Comparison of ENCODE assay signal across 9 cellular contexts in the genomic region with DNA sequence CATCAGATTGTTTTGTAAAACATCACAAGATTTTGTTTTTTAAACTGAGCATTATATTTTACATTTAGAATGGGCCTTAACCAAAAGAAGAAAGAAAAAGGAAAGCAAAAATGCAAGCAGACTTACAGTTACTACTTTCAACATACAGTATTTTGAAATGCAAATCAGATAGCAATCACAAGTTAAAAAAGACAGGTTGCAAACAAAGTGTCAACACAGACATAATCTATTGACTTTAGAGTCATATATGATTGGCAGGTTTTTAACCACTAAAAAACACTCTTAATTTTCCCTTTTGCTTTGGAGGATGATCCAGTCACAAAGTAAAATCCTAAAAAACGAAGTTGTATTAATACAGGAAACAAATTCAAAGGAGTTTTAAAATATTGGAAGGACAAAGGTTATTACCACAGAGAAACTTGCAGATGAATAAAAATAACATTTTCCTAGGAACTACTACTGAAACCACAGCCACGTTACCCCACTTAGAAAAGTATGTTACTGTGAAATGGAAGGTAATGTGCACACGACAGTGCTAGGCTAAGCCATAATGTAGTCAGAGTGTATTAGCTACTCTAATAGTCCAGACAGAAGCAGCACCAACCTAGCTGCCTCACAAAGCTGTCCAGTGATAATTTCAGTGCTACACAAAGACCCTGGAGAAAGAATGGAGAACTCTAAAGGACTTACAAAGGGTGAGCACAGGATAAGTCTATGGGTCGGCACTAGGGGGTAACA. TPM values are rescaled to one million over a fixed set of nuclear protein-coding genes. Genes with fewer than 3 reads are reported as not detected.
A peak's percentile ranks its signal among the peaks of the same experiment; 100 is the strongest.
DNase-seq lines count a peak whose midpoint lies in the region; ATAC-seq, FAIRE-seq and TF ChIP-seq lines count a peak whose summit lies in the region.
"Had no signal": no experiment of that assay in that cellular context is flagged by ENCODE, and none has a peak within 500 bp of the region (broad histone marks: within the 10 kb centered on the region; RNA-seq: fewer than 3 reads in every experiment).

No MANE protein-coding gene starts in this region.

- H3K4me1 ChIP-seq in cardiac muscle cell (ENCODE audit: low read depth) = no peaks in the 10 kb centered on the region
- peaks cover 45% of the 10 kb centered on the region for H3K4me1 ChIP-seq in left ventricle myocardium inferior
- peaks cover 15% of the 10 kb centered on the region for H3K4me1 ChIP-seq in GM12878 (ENCODE audit: control insufficient read depth, insufficient read depth, low read length)
- H3K4me1 ChIP-seq in stomach = peaks cover 0 to 49% (median 23%) of the 10 kb centered on the region in 4 donors
- H3K4me1 ChIP-seq in BE2C = no peaks in the 10 kb centered on the region
- H3K4me1 ChIP-seq in PC-3 (ENCODE audit: insufficient read depth, low read length) = no peaks in the 10 kb centered on the region

- RAD21 ChIA-PET in GM12878 (lab: Charles Lee; ENCODE audit: unreplicated experiment) = interaction anchor here (0.6 to 2.1 kb wide), 7 partner anchors 14 to 250 kb away, joined by 3 to 9 read pairs (median 3); no protein-coding TSS in a partner anchor

- DNase-seq in cardiac muscle cell (ENCODE audit: low read depth in 1 of 2, low spot score in 1 of 2) = no peak
- DNase-seq in left ventricle myocardium inferior = no peak
- DNase-seq in GM12878 (ENCODE audit: low read depth, low spot score) = no peak
- DNase-seq in stimulated activated naive CD8-positive, alpha-beta T cell treated with anti-CD3 and anti-CD28 coated beads, Interleukin-15, amount 100 ng/mL, for 72 hours = no peak
- DNase-seq in stomach = no peak
- DNase-seq in BE2C = no peak
- DNase-seq in PC-3 = no peak
- DNase-seq: cerebellar nuclear complex had no signal

- SMC1A ChIA-PET in GM12878 (lab: Charles Lee; ENCODE audit: uncharacterized antibody, unreplicated experiment) = interaction anchor here (0.7 to 2.3 kb wide), 9 partner anchors 9 to 146 kb away, joined by 3 to 11 read pairs (median 4); partner anchors contain the start of gene DARS1

- TF ChIP-seq POLR2A in GM12878 (IDR thresholded peaks at IDR 0.05; ENCODE audit: low read depth, low read length) (no peak), stomach (IDR thresholded peaks at IDR 0.05) (no peak)

- peak; percentile 10 to 41; a peak in 1 of 4 replicates for TF ChIP-seq EP300 in GM12878 (IDR thresholded peaks at IDR 0.05; ENCODE audit: borderline replicate concordance in 1 of 2, control insufficient read depth in 1 of 2, low read depth in 2 of 2, low read length in 2 of 2)
- TF ChIP-seq EP300 in stomach (IDR thresholded peaks at IDR 0.05) = no peak

- H3K4me1 Mint-ChIP-seq in stimulated activated naive CD8-positive, alpha-beta T cell treated with anti-CD3 and anti-CD28 coated beads, Interleukin-15, amount 100 ng/mL, for 72 hours = peaks cover 58% of the 10 kb centered on the region

- in situ Hi-C loops in GM12878 (cut with MboI) = no loop called here

- H3K4me2 ChIP-seq in GM12878 (ENCODE audit: control insufficient read depth, insufficient read depth) = peak overlapping the region; percentile 50
- no peak overlapping the region for H3K4me2 ChIP-seq in PC-3 (ENCODE audit: low read length)

- H3K27me3 ChIP-seq in cardiac muscle cell = no peaks in the 10 kb centered on the region
- H3K27me3 ChIP-seq in left ventricle myocardium inferior (ENCODE audit: low read depth) = no peaks in the 10 kb centered on the region
- no peaks in the 10 kb centered on the region for H3K27me3 ChIP-seq in GM12878 (replicated peaks in 1 of 2; ENCODE audit: control insufficient read depth in 2 of 2, insufficient read depth in 2 of 2, low read length in 1 of 2)
- no peaks in the 10 kb centered on the region for H3K27me3 ChIP-seq in stomach
- no peaks in the 10 kb centered on the region for H3K27me3 ChIP-seq in BE2C
- H3K27me3 ChIP-seq in PC-3 (ENCODE audit: low read length) = no peaks in the 10 kb centered on the region

- H2AFZ ChIP-seq in GM12878 (ENCODE audit: control insufficient read depth, low read depth, low read length) (no peak overlapping the region), PC-3 (ENCODE audit: low read length) (no peak overlapping the region)

- POLR2A ChIA-PET in GM12878 (lab: Charles Lee) = interaction anchor here (0.7 to 1.2 kb wide), 4 partner anchors 13 to 121 kb away, joined by 3 to 5 read pairs (median 3); no protein-coding TSS in a partner anchor
- POLR2A ChIA-PET in PC-3 (lab: Charles Lee; ENCODE audit: unreplicated experiment) = no interaction called here

- no TSS peak for BruUV-seq in GM12878 (replicated peaks; lab: Mats Ljungman, UMichigan)
- BruUV-seq in PC-3 (replicated peaks; lab: Mats Ljungman, UMichigan) = no TSS peak

- H4K20me1 ChIP-seq in GM12878 (ENCODE audit: control insufficient read depth, insufficient read depth) (no peaks in the 10 kb centered on the region), PC-3 (ENCODE audit: low read length) (no peaks in the 10 kb centered on the region)

- intact Hi-C loops in left ventricle myocardium inferior (cut with micrococcal nuclease) = no loop called here
- intact Hi-C loops in GM12878 (cut with micrococcal nuclease; ENCODE audit: unreplicated experiment) = no loop called here
- intact Hi-C loops in stomach (cut with DNase I; ENCODE audit: low total_unique reads) = no loop called here
- intact Hi-C loops in PC-3 (cut with micrococcal nuclease) = no loop called here

- H3K9me2 ChIP-seq in PC-3 (replicated peaks; ENCODE audit: low read length) = no peaks in the 10 kb centered on the region

- peak overlapping the region in 1 of 2 donors; percentile 14 for H3K27ac Mint-ChIP-seq in stimulated activated naive CD8-positive, alpha-beta T cell treated with anti-CD3 and anti-CD28 coated beads, Interleukin-15, amount 100 ng/mL, for 72 hours

- 43% methylated on average over 4 of the region's 4 CpGs for whole genome bisulfite sequencing in GM12878 (ENCODE audit: insufficient coverage, insufficient replicate concordance, low lambda C conversion rate, missing lambda C conversion rate)
- 64 to 78% (median 69%) methylated on average over 4 of the region's 4 CpGs for WGBS in stomach, 5 donors

- H3K9ac ChIP-seq in GM12878 (ENCODE audit: control insufficient read depth, insufficient read depth, low read length) = no peak overlapping the region; the same call in 1 of the 2 replicates
- no peak overlapping the region for H3K9ac ChIP-seq in PC-3 (ENCODE audit: low read length)

- no peak for TF ChIP-seq RAD21 in GM12878 (IDR thresholded peaks at IDR 0.05; ENCODE audit: insufficient read depth, low read depth, low read length)

- H3K4me3 ChIP-seq in cardiac muscle cell (no peak overlapping the region), left ventricle myocardium inferior (no peak overlapping the region), GM12878 (no peak overlapping the region), stomach (no peak overlapping the region), BE2C (ENCODE audit: low read depth, low read length) (no peak overlapping the region), PC-3 (ENCODE audit: low read length) (no peak overlapping the region)

- TF ChIP-seq CTCF in cardiac muscle cell (IDR thresholded peaks at IDR 0.05; ENCODE audit: low read depth, low read length) = no peak
- no peak for TF ChIP-seq CTCF in left ventricle myocardium inferior (IDR thresholded peaks at IDR 0.05; ENCODE audit: borderline replicate concordance)
- no peak for TF ChIP-seq CTCF in GM12878 (IDR thresholded peaks at IDR 0.05 in 2 of 3, conservative IDR thresholded peaks at IDR 0.05 in 1 of 3; ENCODE audit: control insufficient read depth in 2 of 3, extremely low read depth in 1 of 3, insufficient read depth in 1 of 3, low read depth in 3 of 3, low read length in 3 of 3)
- no peak for TF ChIP-seq CTCF in stomach (IDR thresholded peaks at IDR 0.05)
- no peak for TF ChIP-seq CTCF in BE2C (IDR thresholded peaks at IDR 0.05; ENCODE audit: low read depth, low read length)
- TF ChIP-seq CTCF in PC-3 (conservative IDR thresholded peaks at IDR 0.05; ENCODE audit: low read depth, low read length) = no peak

- no peaks in the 10 kb centered on the region for H3K27me3 Mint-ChIP-seq in stimulated activated naive CD8-positive, alpha-beta T cell treated with anti-CD3 and anti-CD28 coated beads, Interleukin-15, amount 100 ng/mL, for 72 hours

- peak overlapping the region; percentile 13 to 35 for H3K4me3 Mint-ChIP-seq in stimulated activated naive CD8-positive, alpha-beta T cell treated with anti-CD3 and anti-CD28 coated beads, Interleukin-15, amount 100 ng/mL, for 72 hours

- ATAC-seq in HG03521 (IDR thresholded peaks at IDR 0.05; ENCODE audit: unreplicated experiment) = peak; percentile 56
- ATAC-seq in GM12878 = peak; percentile 83
- ATAC-seq in stimulated activated naive CD8-positive, alpha-beta T cell treated with anti-CD3 and anti-CD28 coated beads, Interleukin-15, amount 100 ng/mL, for 72 hours = peak; percentile 55
- no peak for ATAC-seq in PC-3

- H3F3A ChIP-seq in PC-3 (ENCODE audit: low read length, unreplicated experiment) = no peaks in the 10 kb centered on the region

- H3K9me3 Mint-ChIP-seq in stimulated activated naive CD8-positive, alpha-beta T cell treated with anti-CD3 and anti-CD28 coated beads, Interleukin-15, amount 100 ng/mL, for 72 hours = no peaks in the 10 kb centered on the region

- H3K36me3 ChIP-seq in cardiac muscle cell (peaks cover 12% of the 10 kb centered on the region), left ventricle myocardium inferior (no peaks in the 10 kb centered on the region), GM12878 (ENCODE audit: control insufficient read depth in 2 of 2, insufficient read depth in 2 of 2, low read length in 1 of 2) (peaks cover 0 to 19% of the 10 kb centered on the region in 2 experiments; a peak in 3 of 4 replicates), stomach (peaks cover 0 to 9% (median 8%) of the 10 kb centered on the region in 4 donors), BE2C (no peaks in the 10 kb centered on the region; the same call in 1 of the 2 replicates), PC-3 (ENCODE audit: low read depth, low read length) (peaks cover 15% of the 10 kb centered on the region; the same call in 1 of the 2 replicates)

- H3K79me2 ChIP-seq in GM12878 (ENCODE audit: control insufficient read depth, insufficient read depth, low read length) (peaks cover 7% of the 10 kb centered on the region), PC-3 (ENCODE audit: low read length) (peaks cover 7% of the 10 kb centered on the region; the same call in 1 of the 2 replicates)

- H3K9me3 ChIP-seq in cardiac muscle cell (ENCODE audit: low read depth) (no peaks in the 10 kb centered on the region), left ventricle myocardium inferior (replicated peaks) (no peaks in the 10 kb centered on the region), GM12878 (replicated peaks; ENCODE audit: control insufficient read depth, insufficient read depth, low read length) (no peaks in the 10 kb centered on the region), stomach (no peaks in the 10 kb centered on the region), BE2C (no peaks in the 10 kb centered on the region), PC-3 (ENCODE audit: low read length) (no peaks in the 10 kb centered on the region)

- peak; percentile 61 for FAIRE-seq in GM12878 (lab: Jason Lieb, UNC)

- CTCF ChIA-PET in GM12878 (lab: Yijun Ruan, JAX) (interaction anchor here (0.8 to 1.8 kb wide), 3 partner anchors 11 to 422 kb away, joined by 4 to 5 read pairs (median 4); no protein-coding TSS in a partner anchor), PC-3 (lab: Charles Lee) (no interaction called here)

- peak overlapping the region; percentile 9 for H3K27ac ChIP-seq in cardiac muscle cell
- H3K27ac ChIP-seq in left ventricle myocardium inferior (replicated peaks) = no peak overlapping the region
- H3K27ac ChIP-seq in GM12878 (ENCODE audit: control insufficient read depth, insufficient read depth) = peak overlapping the region; percentile 42; the same call in 1 of the 2 replicates
- H3K27ac ChIP-seq in stomach = peak overlapping the region in 1 of 5 donors; percentile 41
- no peak overlapping the region for H3K27ac ChIP-seq in PC-3 (ENCODE audit: low read length)

RNA-seq across cellular contexts. Expression of gene DARS1, which starts 22.9 kb away (rescaled TPM):
- 136 and 138 TPM in 2 replicates for total RNA-seq in cardiac muscle cell
- polyA plus RNA-seq in cardiac muscle cell = 182 and 216 TPM in 2 replicates
- total RNA-seq in left ventricle myocardium inferior = 56.3 TPM
- total RNA-seq in GM12878 (2013; cell fraction: nucleolus; rRNA removed) = 304 and 337 TPM in 2 replicates
- total RNA-seq in GM12878 (2014; rRNA removed) = 91.0 and 119 TPM in 2 replicates
- total RNA-seq in GM12878 (2014; rRNA removed; fragmentation: Illumina TruSeq; extraction: Trizol) = 136 and 141 TPM in 2 replicates
- 102 and 105 TPM in 2 replicates for total RNA-seq in GM12878 (2021)
- polyA plus RNA-seq in GM12878 (2011; ENCODE audit: low read depth) = 95.7 TPM
- 387 and 495 TPM in 2 replicates for polyA plus RNA-seq in GM12878 (2011; rRNA removed)
- polyA plus RNA-seq in GM12878 (2011; cell fraction: cytosol; rRNA removed) = 119 and 126 TPM in 2 replicates
- polyA plus RNA-seq in GM12878 (2011; cell fraction: nucleus; rRNA removed) = 126 and 130 TPM in 2 replicates
- polyA plus RNA-seq in GM12878 (2012) = 95.1 and 139 TPM in 2 replicates
- polyA plus RNA-seq in GM12878 (2014; fragmentation: Illumina TruSeq; extraction: Trizol) = 155 and 196 TPM in 2 replicates
- 100 to 1,000 TPM; 102 to 134 TPM for polyA plus RNA-seq in GM12878 (2014; fragmentation: Nextera tagmentation; extraction: Ambion mirVana)
- 79.7 and 93.1 TPM in 2 replicates for polyA plus RNA-seq in GM12878 (2014; rRNA removed)
- polyA plus RNA-seq in GM12878 (2016; fragmentation: Nextera tagmentation; extraction: Ambion mirVana) = 100 to 1,000 TPM; 171 to 187 TPM
- polyA minus RNA-seq in GM12878 (2011; rRNA and poly(A)+ RNA removed) = 158 and 297 TPM in 2 replicates
- polyA minus RNA-seq in GM12878 (2011; cell fraction: cytosol; rRNA and poly(A)+ RNA removed) = 46.1 and 75.2 TPM in 2 replicates
- polyA minus RNA-seq in GM12878 (2011; cell fraction: nucleus; rRNA and poly(A)+ RNA removed) = 43.8 and 61.5 TPM in 2 replicates
- 100 to 1,000 TPM in 3 of 5 donors, 10 to 100 TPM in 2; 39.1 to 244 (median 106) TPM for total RNA-seq in stomach
- polyA plus RNA-seq in stomach = 10 to 100 TPM; 48.1 to 63.2 (median 60.9) TPM
- polyA plus RNA-seq in BE2C (2012; ENCODE audit: insufficient read depth, insufficient read length, low read depth) = 68.1 TPM
- 56.7 and 78.6 TPM in 2 replicates for total RNA-seq in PC-3 (2014; rRNA removed)

Comparison
In these comparisons a context has a peak if more than half of its experiments do, and no peak if none do; other contexts are left out.
1. H3K27ac ChIP-seq: peak in cardiac muscle cell (single experiment) and GM12878 (single experiment); none in left ventricle myocardium inferior (single experiment) and PC-3 (single experiment).